8 cellular contexts compared by ENCODE assay signal in genomic region chr2:25982273-25982967, GRCh38. TPM values are rescaled to one million over a fixed set of nuclear protein-coding genes. Genes with fewer than 3 reads are reported as not detected.
A peak's percentile ranks its signal among the peaks of the same experiment; 100 is the strongest.
DNase-seq lines count a peak whose midpoint lies in the region; ATAC-seq and TF ChIP-seq lines count a peak whose summit lies in the region.

TSS of gene KIF3C (minus strand) at chr2:25982497. CDS start at chr2:25981917, 580 bp downstream.

- H4K20me1 ChIP-seq in Karpas-422 (ENCODE audit: insufficient read depth, low read depth, low read length), result no peaks in the 10 kb centered on the region
- no peaks in the 10 kb centered on the region for H4K20me1 ChIP-seq in neural cell (ENCODE audit: insufficient read depth)

- H3K27ac ChIP-seq in CD4-positive, alpha-beta memory T cell (ENCODE audit: low read depth, low read length), result peak within 1 kb of the TSS; percentile 44
- H3K27ac ChIP-seq in Karpas-422 (ENCODE audit: low read length), result no peak within 1 kb of the TSS
- peak within 1 kb of the TSS; percentile 96 for H3K27ac ChIP-seq in neural cell (ENCODE audit: low read length)

- no peaks in the 10 kb centered on the region for H3K27me3 Mint-ChIP-seq in CD4-positive, alpha-beta memory T cell
- no peaks in the 10 kb centered on the region for H3K27me3 Mint-ChIP-seq in stimulated activated naive CD8-positive, alpha-beta T cell treated with anti-CD3 and anti-CD28 coated beads, Interleukin-15, amount 100 ng/mL, for 72 hours

- peak within 1 kb of the TSS; percentile 36 to 89 (median 75) for H3K27ac Mint-ChIP-seq in CD4-positive, alpha-beta memory T cell
- H3K27ac Mint-ChIP-seq in stimulated activated naive CD8-positive, alpha-beta T cell treated with anti-CD3 and anti-CD28 coated beads, Interleukin-15, amount 100 ng/mL, for 72 hours, result peak within 1 kb of the TSS; percentile 71 to 86

- H3K36me3 Mint-ChIP-seq in CD4-positive, alpha-beta memory T cell, result no peaks in the 10 kb centered on the region

- H3K4me1 Mint-ChIP-seq in CD4-positive, alpha-beta memory T cell, result peaks cover 4 to 20% (median 9%) of the 10 kb centered on the region in 4 donors
- H3K4me1 Mint-ChIP-seq in stimulated activated naive CD8-positive, alpha-beta T cell treated with anti-CD3 and anti-CD28 coated beads, Interleukin-15, amount 100 ng/mL, for 72 hours, result peaks cover 36% of the 10 kb centered on the region

- intact Hi-C loops in CD4-positive, alpha-beta memory T cell (cut with micrococcal nuclease), result loop anchor here (1.0 to 2.0 kb wide), 4 partner anchors 52 to 364 kb away; partner anchors contain the start of genes ADGRF3, ASXL2, HADHA and HADHB

- H3K4me3 ChIP-seq in CD4-positive, alpha-beta memory T cell (ENCODE audit: low read length in 2 of 2), result peak within 1 kb of the TSS; percentile 36 to 66
- peak within 1 kb of the TSS; percentile 62 for H3K4me3 ChIP-seq in Karpas-422 (ENCODE audit: low read length)
- peak within 1 kb of the TSS; percentile 74 to 85 for H3K4me3 ChIP-seq in foreskin fibroblast (ENCODE audit: low read depth in 1 of 2, low read length in 2 of 2)
- peak within 1 kb of the TSS; percentile 89 for H3K4me3 ChIP-seq in neural cell (ENCODE audit: low read length)

- peak; percentile 15 for TF ChIP-seq EP300 in neural cell (conservative IDR thresholded peaks at IDR 0.05; ENCODE audit: poor library complexity, severe bottlenecking)

- no peaks in the 10 kb centered on the region for H3K9me3 Mint-ChIP-seq in CD4-positive, alpha-beta memory T cell
- no peaks in the 10 kb centered on the region for H3K9me3 Mint-ChIP-seq in stimulated activated naive CD8-positive, alpha-beta T cell treated with anti-CD3 and anti-CD28 coated beads, Interleukin-15, amount 100 ng/mL, for 72 hours

- TF ChIP-seq CTCF in foreskin fibroblast (IDR thresholded peaks at IDR 0.05; ENCODE audit: low read depth, low read length) (no peak), neural cell (IDR thresholded peaks at IDR 0.05; ENCODE audit: poor library complexity, severe bottlenecking) (no peak)

- ATAC-seq in GM21447 (IDR thresholded peaks at IDR 0.05; ENCODE audit: unreplicated experiment), result peak; percentile 69
- ATAC-seq in stimulated activated naive CD8-positive, alpha-beta T cell treated with anti-CD3 and anti-CD28 coated beads, Interleukin-15, amount 100 ng/mL, for 72 hours, result peak; percentile 88

- H3K9me2 ChIP-seq in Karpas-422 (replicated peaks; ENCODE audit: insufficient read depth, low read length) (no peaks in the 10 kb centered on the region), neural cell (ENCODE audit: insufficient read depth, low read length) (no peaks in the 10 kb centered on the region)

- H3K4me1 ChIP-seq in CD4-positive, alpha-beta memory T cell (ENCODE audit: insufficient read depth, low read length), result peaks cover 11% of the 10 kb centered on the region
- peaks cover 5% of the 10 kb centered on the region for H3K4me1 ChIP-seq in Karpas-422 (ENCODE audit: low read length)

- CTCF ChIA-PET in CD4-positive, alpha-beta memory T cell (lab: Charles Lee; ENCODE audit: partially characterized antibody), result interaction anchor here (1.3 to 3.0 kb wide), 3 partner anchors 8 to 31 kb away, joined by 3 to 16 read pairs (median 3); no protein-coding TSS in a partner anchor

- H3K4me2 ChIP-seq in Karpas-422 (ENCODE audit: low read depth, low read length, poor library complexity, severe bottlenecking) (peak within 1 kb of the TSS; percentile 69), neural cell (ENCODE audit: low read length) (peak within 1 kb of the TSS; percentile 98)

- POLR2A ChIA-PET in CD4-positive, alpha-beta memory T cell (lab: Charles Lee; ENCODE audit: partially characterized antibody), result interaction anchor here (1.0 to 2.5 kb wide), 7 partner anchors 8 to 363 kb away, joined by 4 to 14 read pairs (median 6); partner anchors contain the start of genes ASXL2, RAB10 and SELENOI

- H3K27me3 ChIP-seq in CD4-positive, alpha-beta memory T cell (ENCODE audit: insufficient read depth, low read length), result no peaks in the 10 kb centered on the region
- H3K27me3 ChIP-seq in Karpas-422 (ENCODE audit: low read length) (no peaks in the 10 kb centered on the region), neural cell (ENCODE audit: insufficient read depth, low read depth, low read length) (no peaks in the 10 kb centered on the region)

- DNase-seq in CD4-positive, alpha-beta memory T cell, result peak; percentile 71 to 81 (median 74)
- DNase-seq in Karpas-422, result peak; percentile 69
- DNase-seq in activated gamma-delta T cell (lab: John Stamatoyannopoulos, UW), result peak; percentile 53
- DNase-seq in foreskin fibroblast, result peak; percentile 55 to 80
- peak; percentile 64 to 72 for DNase-seq in stimulated activated naive CD8-positive, alpha-beta T cell treated with anti-CD3 and anti-CD28 coated beads, Interleukin-15, amount 100 ng/mL, for 72 hours

- TF ChIP-seq RAD21 in neural cell (conservative IDR thresholded peaks at IDR 0.05), result no peak

- H3K9ac ChIP-seq in Karpas-422 (ENCODE audit: low read length), result peak within 1 kb of the TSS; percentile 56
- H3K9ac ChIP-seq in neural cell (ENCODE audit: low read length), result peak within 1 kb of the TSS; percentile 99

- peak within 1 kb of the TSS; percentile 83 to 92 (median 87) for H3K4me3 Mint-ChIP-seq in CD4-positive, alpha-beta memory T cell
- H3K4me3 Mint-ChIP-seq in stimulated activated naive CD8-positive, alpha-beta T cell treated with anti-CD3 and anti-CD28 coated beads, Interleukin-15, amount 100 ng/mL, for 72 hours, result peak within 1 kb of the TSS; percentile 93 to 95

- H3K9me3 ChIP-seq in CD4-positive, alpha-beta memory T cell (ENCODE audit: control insufficient read depth in 1 of 2, low read length in 2 of 2), result no peaks in the 10 kb centered on the region
- H3K9me3 ChIP-seq in Karpas-422 (ENCODE audit: low read length), result no peaks in the 10 kb centered on the region
- no peaks in the 10 kb centered on the region for H3K9me3 ChIP-seq in neural cell (ENCODE audit: low read length)

- H3F3A ChIP-seq in neural cell (ENCODE audit: insufficient read depth, low read length, poor library complexity, severe bottlenecking), result no peaks in the 10 kb centered on the region

- H3K79me2 ChIP-seq in Karpas-422 (ENCODE audit: low read length) (no peaks in the 10 kb centered on the region), neural cell (replicated peaks; ENCODE audit: insufficient read depth, low read length) (peaks cover 43% of the 10 kb centered on the region)

- 0 out of 2 replicates have a peak, but pooled peaks have one; percentile 23 for TF ChIP-seq POLR2A in Raji (IDR thresholded peaks at IDR 0.05; ENCODE audit: insufficient read depth, low read depth, low read length)

- H3K36me3 ChIP-seq in CD4-positive, alpha-beta memory T cell (ENCODE audit: insufficient read depth, low read length), result no peaks in the 10 kb centered on the region
- no peaks in the 10 kb centered on the region for H3K36me3 ChIP-seq in Karpas-422 (ENCODE audit: insufficient read depth, low read length)
- H3K36me3 ChIP-seq in neural cell (ENCODE audit: insufficient read depth, low read length), result peaks cover 4% of the 10 kb centered on the region

- H2AFZ ChIP-seq in Karpas-422 (ENCODE audit: low read length), result peak within 1 kb of the TSS; percentile 27; the same call in 1 of the 2 replicates
- peak within 1 kb of the TSS; percentile 96 for H2AFZ ChIP-seq in neural cell (ENCODE audit: low read depth, low read length)

TF ChIP-seq in neural cell, 6 proteins besides CTCF, POLR2A, EP300 and RAD21:
- TF ChIP-seq EZH2 (IDR thresholded peaks at IDR 0.05; ENCODE audit: borderline replicate concordance, insufficient read depth, low read length, poor library complexity, severe bottlenecking), result no peak
- no peak for TF ChIP-seq SMC3 (conservative IDR thresholded peaks at IDR 0.05; ENCODE audit: poor library complexity)
- TF ChIP-seq POLR2AphosphoS5 (IDR thresholded peaks at IDR 0.05), result peak; percentile 86
- TF ChIP-seq REST (IDR thresholded peaks at IDR 0.05; ENCODE audit: borderline replicate concordance), result peak; percentile 79
- TF ChIP-seq TAF1 (IDR thresholded peaks at IDR 0.05; ENCODE audit: low read depth), result peak; percentile 87

RNA-seq across cellular contexts. Expression of gene KIF3C, which starts in this region (rescaled TPM):
- total RNA-seq in CD4-positive, alpha-beta memory T cell, result 1 to 10 TPM; 4.1 to 5.1 TPM
- polyA plus RNA-seq in CD4-positive, alpha-beta memory T cell, result 1 to 10 TPM in 1 of 2 donors, under 1 TPM in 1; 0.46 to 2.8 TPM
- total RNA-seq in Karpas-422 (2014; rRNA removed; shearing (Covaris generic); ENCODE audit: low replicate concordance), result 0.90 and 1.2 TPM in 2 replicates
- 53.6 and 65.3 TPM in 2 replicates for polyA plus RNA-seq in neural cell
- polyA minus RNA-seq in neural cell, result 141 and 147 TPM in 2 replicates

Comparison
In these comparisons a context has a peak if more than half of its experiments do, and no peak if none do; other contexts are left out.
1. RNA of gene KIF3C (polyA plus RNA-seq): 53.6 to 65.3 TPM in neural cell; 0.46 to 2.8 TPM in CD4-positive, alpha-beta memory T cell; every median in the first group is over 10 times any median in the second.
2. Peak in every context shown above with its lines, with median percentiles within 50 percentile points of each other: DNase-seq and H3K4me3 ChIP-seq.